ENCODE assay signal across 8 cellular contexts in the genomic region with DNA sequence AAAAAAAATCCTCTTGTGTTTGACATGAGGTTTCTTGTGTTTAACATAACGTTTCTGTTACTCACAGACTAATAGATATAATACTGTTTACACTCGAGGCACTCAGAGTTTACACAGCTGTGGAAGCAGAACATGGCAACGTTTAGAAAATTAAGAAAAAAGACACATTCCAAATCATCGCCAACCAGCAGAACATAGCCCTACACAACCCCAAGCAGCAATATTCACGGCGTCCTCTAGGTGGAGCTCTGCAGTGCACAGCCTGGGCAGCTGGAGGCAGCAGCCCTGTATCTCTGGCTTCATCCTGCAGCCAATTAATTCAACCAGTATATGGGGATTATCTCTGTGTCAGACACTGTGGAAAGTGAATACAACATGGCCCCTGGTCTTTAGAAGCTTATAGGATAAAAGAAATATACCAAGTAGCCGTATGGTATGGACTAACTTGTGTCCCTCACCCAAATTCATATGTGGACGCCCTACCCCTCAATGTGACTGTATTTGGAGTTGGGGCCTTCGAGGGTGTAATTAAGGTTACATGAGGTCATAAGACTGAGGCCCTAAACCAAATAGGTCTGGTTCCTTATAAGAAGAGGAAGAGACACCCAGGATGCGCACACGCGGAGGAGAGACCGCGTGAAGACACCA. TPM values are rescaled to one million over a fixed set of nuclear protein-coding genes. Genes with fewer than 3 reads are reported as not detected.
A peak's percentile ranks its signal among the peaks of the same experiment; 100 is the strongest.
DNase-seq lines count a peak whose midpoint lies in the region; ATAC-seq and TF ChIP-seq lines count a peak whose summit lies in the region.

No MANE protein-coding gene starts in this region.

- H3F3A ChIP-seq in PC-9 (ENCODE audit: insufficient read depth, low read depth) = peaks cover 9% of the 10 kb centered on the region; the same call in 1 of the 2 replicates

- POLR2A ChIA-PET in PC-9 (lab: Charles Lee; ENCODE audit: unreplicated experiment) = interaction anchor here (1.0 kb wide), 1 partner anchor 184 kb away, joined by 6 read pairs; no protein-coding TSS in a partner anchor

- no peaks in the 10 kb centered on the region for H3K9me2 ChIP-seq in PC-9 (ENCODE audit: insufficient read depth)

- H4K20me1 ChIP-seq in PC-9 (ENCODE audit: insufficient read depth) = no peaks in the 10 kb centered on the region

- H3K27me3 ChIP-seq in PC-9 (ENCODE audit: insufficient read depth, low read depth) (no peaks in the 10 kb centered on the region), thoracic aorta (replicated peaks; ENCODE audit: insufficient read depth) (no peaks in the 10 kb centered on the region)

- no peaks in the 10 kb centered on the region for H3K36me3 ChIP-seq in PC-9 (ENCODE audit: low read depth)
- H3K36me3 ChIP-seq in thoracic aorta = no peaks in the 10 kb centered on the region

- CTCF ChIA-PET in PC-9 (lab: Charles Lee) = interaction anchor here (0.7 to 1.6 kb wide), 2 partner anchors 182 to 837 kb away, joined by 4 to 8 read pairs; no protein-coding TSS in a partner anchor

- no peaks in the 10 kb centered on the region for H3K79me2 ChIP-seq in PC-9 (ENCODE audit: low read depth)

- H3K4me1 ChIP-seq in PC-9 (replicated peaks; ENCODE audit: insufficient read depth) = peaks cover 14% of the 10 kb centered on the region; the same call in 1 of the 2 replicates
- peaks cover 20 to 84% of the 10 kb centered on the region in 2 donors for H3K4me1 ChIP-seq in thoracic aorta (ENCODE audit: control insufficient read depth in 1 of 2, low read depth in 2 of 2)

- no peak overlapping the region for H2AFZ ChIP-seq in PC-9

- H3K4me2 ChIP-seq in PC-9 = no peak overlapping the region

- DNase-seq in COR-L47 (lab: John Stamatoyannopoulos, UW) (peak; percentile 32), PC-9 (peak; percentile 55 to 79), activated T-helper 1 cell treated with Interleukin-2 at 50 U/mL for 16 hours (ENCODE audit: low read depth) (peak; percentile 71), fibroblast of the conjunctiva (ENCODE audit: low read depth) (peak; percentile 82), nucleus accumbens (lab: John Stamatoyannopoulos, UW) (peak in 48 of 56 donors; percentile 6 to 80 (median 37)), thoracic aorta (ENCODE audit: low spot score) (peak; percentile 36)

- peak; percentile 82 for TF ChIP-seq CTCF in PC-9 (conservative IDR thresholded peaks at IDR 0.05)
- peak; percentile 77 for TF ChIP-seq CTCF in thoracic aorta (IDR thresholded peaks at IDR 0.05)

- no peak overlapping the region for H3K27ac ChIP-seq in PC-9
- peak overlapping the region; percentile 73 to 78 for H3K27ac ChIP-seq in thoracic aorta

- no TSS peak for BruUV-seq in PC-9 (replicated peaks; lab: Mats Ljungman, UMichigan)

- ATAC-seq in GM19438 (IDR thresholded peaks at IDR 0.05; ENCODE audit: low read depth, unreplicated experiment) = peak; percentile 91
- ATAC-seq in HG03565 (IDR thresholded peaks at IDR 0.05; ENCODE audit: unreplicated experiment) = peak; percentile 87
- ATAC-seq in thoracic aorta (ENCODE audit: insufficient number of reproducible peaks, low FRiP score, low read depth) = no peak

- H3K9me3 ChIP-seq in PC-9 (ENCODE audit: insufficient read depth, low read depth) (no peaks in the 10 kb centered on the region), thoracic aorta (no peaks in the 10 kb centered on the region)

- intact Hi-C loops in PC-9 (cut with micrococcal nuclease; ENCODE audit: unreplicated experiment) = no loop called here

- H3K4me3 ChIP-seq in PC-9 = no peak overlapping the region
- H3K4me3 ChIP-seq in thoracic aorta = no peak overlapping the region

RNA-seq across cellular contexts. Expression of gene ASB13, which starts 36.5 kb away (rescaled TPM):
- 16.9 and 22.2 TPM in 2 replicates for total RNA-seq in PC-9 (2021)
- total RNA-seq in thoracic aorta = 10 to 100 TPM; 15.8 to 16.0 TPM

RNA-seq across cellular contexts. Expression of gene TASOR2, which starts 54.7 kb away (rescaled TPM):
- 41.8 and 60.7 TPM in 2 replicates for total RNA-seq in PC-9 (2021)
- total RNA-seq in thoracic aorta = 100 to 1,000 TPM in 1 of 2 donors, 10 to 100 TPM in 1; 43.9 to 123 TPM

Comparison
In these comparisons a context has a peak if more than half of its experiments do, and no peak if none do; other contexts are left out.
1. DNase-seq: peak in every context shown above with its lines; median percentile 82 in fibroblast of the conjunctiva; 71 in activated T-helper 1 cell treated with Interleukin-2 at 50 U/mL for 16 hours; 67 in PC-9; 37 in nucleus accumbens; 36 in thoracic aorta; 32 in COR-L47.